26 cellular contexts compared by ENCODE assay signal in the genomic region with DNA sequence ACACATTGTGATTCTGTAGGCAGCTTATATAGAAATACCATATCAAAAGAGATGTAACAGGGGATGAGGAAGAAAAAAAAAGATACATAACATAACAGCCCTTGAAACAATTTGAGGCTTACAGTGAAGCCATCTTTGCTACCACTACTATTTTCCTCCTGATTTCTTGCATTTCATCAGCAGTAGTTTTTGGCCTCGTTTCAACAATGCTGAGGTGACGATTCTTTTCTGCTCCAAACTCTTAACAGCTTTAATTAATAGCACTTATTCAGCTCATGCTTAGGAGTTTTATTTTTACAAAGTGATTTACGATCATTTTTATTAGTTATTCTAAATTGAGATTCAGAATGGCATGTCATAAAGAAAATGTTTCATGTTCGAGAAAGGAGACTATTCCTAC.
"Had no signal": no experiment of that assay in that cellular context is flagged by ENCODE, and none has a peak within 500 bp of the region (broad histone marks: within the 10 kb centered on the region; RNA-seq: fewer than 3 reads in every experiment).

No MANE protein-coding gene starts in this region.

- ATAC-seq: activated CD8-positive, alpha-beta memory T cell treated with anti-CD3 and anti-CD28 coated beads, Interleukin-2, amount 10 ng/mL, durations not matched to agents 7 days and 5 days; activated naive CD8-positive, alpha-beta T cell treated with anti-CD3 and anti-CD28 coated beads, Interleukin-2, amount 50 U/mL, for 24 hours; SK-N-SH treated with all-trans-retinoic acid at 6 μM for 48 hours; WTC11 had no signal

- H3K4me3 ChIP-seq: ascending aorta, cardiac muscle cell, Peyer's patch, SJSA1 had no signal

- H3K36me3 ChIP-seq: ascending aorta, brain microvascular endothelial cell, cardiac muscle cell, Peyer's patch, SJSA1 had no signal

- H3K4me2 ChIP-seq: KMS-11 had no signal

- H3K9ac ChIP-seq: KMS-11 had no signal

- DNase-seq: activated CD4-positive, alpha-beta T cell treated with anti-CD3 and anti-CD28 coated beads for 48 hours; activated CD4-positive, alpha-beta T cell treated with anti-CD3 and anti-CD28 coated beads, Interleukin-2, amount 50 U/mL, for 4 hours; activated CD4-positive, CD25-positive, alpha-beta regulatory T cell treated with anti-CD3 and anti-CD28 coated beads, Interleukin-2, amount 50 U/mL, for 72 hours; activated CD8-positive, alpha-beta memory T cell treated with anti-CD3 and anti-CD28 coated beads, Interleukin-2, amount 10 ng/mL, durations not matched to agents 7 days and 5 days; activated effector memory CD4-positive, alpha-beta T cell treated with Interleukin-2 at 50 U/mL for 16 hours; activated naive CD4-positive, alpha-beta T cell; activated naive CD8-positive, alpha-beta T cell treated with anti-CD3 and anti-CD28 coated beads, Interleukin-2, amount 50 U/mL, for 24 hours; activated T-cell treated with anti-CD3 and anti-CD28 coated beads, Interleukin-2, amount 50 U/mL, for 24 hours; amniotic stem cell; brain microvascular endothelial cell; MV-4-11; NCI-H146; NCI-H1930; NCI-H2171; NCI-H2227 treated with DMSO at 0.1 percent for 48 hours; NCI-H446 treated with DMSO at 0.1 percent for 48 hours; NCI-H69; Peyer's patch; SHP77; SW 1271 had no signal

- H3K9me3 ChIP-seq: ascending aorta, Peyer's patch, SJSA1 had no signal

- H3K27ac ChIP-seq: ascending aorta, brain microvascular endothelial cell, cardiac muscle cell, KMS-11, Peyer's patch, SJSA1 had no signal

- H3K27me3 ChIP-seq: ascending aorta, brain microvascular endothelial cell, cardiac muscle cell, Peyer's patch had no signal

- H3K4me1 ChIP-seq: ascending aorta, Peyer's patch, SJSA1 had no signal
